Comparison of ENCODE assay signal across 22 cellular contexts in genomic region chr2:109707281-109708147, GRCh38.
DNase-seq lines count a peak whose midpoint lies in the region; ATAC-seq, FAIRE-seq and TF ChIP-seq lines count a peak whose summit lies in the region.
"Had no signal": no experiment of that assay in that cellular context is flagged by ENCODE, and none has a peak within 500 bp of the region (broad histone marks: within the 10 kb centered on the region; RNA-seq: fewer than 3 reads in every experiment).

No MANE protein-coding gene starts in this region.

- TF ChIP-seq CTCF in D721Med (IDR thresholded peaks at IDR 0.05; ENCODE audit: insufficient read depth, missing control alignments), result no peak
- TF ChIP-seq CTCF in esophagus squamous epithelium (IDR thresholded peaks at IDR 0.05), result no peak
- TF ChIP-seq CTCF in neural progenitor cell (IDR thresholded peaks at IDR 0.05), result no peak

- FAIRE-seq in D721Med (lab: Jason Lieb, UNC), result no peak
- FAIRE-seq: H54, K562 had no signal

- H3K4me3 Mint-ChIP-seq in neural progenitor cell, result no peak overlapping the region
- H3K4me3 Mint-ChIP-seq: CD8-positive, alpha-beta T cell; HFFc6 had no signal

- DNase-seq in D721Med (ENCODE audit: insufficient read length, low spot score), result peak; percentile 72
- DNase-seq in NCI-H82 treated with DMSO at 0.1 percent for 48 hours (lab: John Stamatoyannopoulos, UW; ENCODE audit: unreplicated experiment), result peak; percentile 2
- no peak for DNase-seq in esophagus squamous epithelium (lab: John Stamatoyannopoulos, UW)
- no peak for DNase-seq in neural progenitor cell (ENCODE audit: low spot score)
- no peak for DNase-seq in DMS79 (lab: John Stamatoyannopoulos, UW)
- no peak for DNase-seq in mucosa of gallbladder (ENCODE audit: low spot score)
- no peak for DNase-seq in RPMI8226
- DNase-seq: AML-193; C1 segment of cervical spinal cord; CD8-positive, alpha-beta T cell; GDM1; HFFc6; MG63; NCI-H1417; NCI-H1694 treated with DMSO at 0.1 percent for 48 hours; NCI-H2081 treated with DMSO at 0.1 percent for 48 hours; NCI-H2171 treated with DMSO at 0.1 percent for 48 hours; NCI-H69; SJCRH30 had no signal

- H3K9me3 Mint-ChIP-seq in neural progenitor cell, result no peaks in the 10 kb centered on the region
- H3K9me3 Mint-ChIP-seq: CD8-positive, alpha-beta T cell; HFFc6 had no signal

- TF ChIP-seq POLR2A in esophagus squamous epithelium (IDR thresholded peaks at IDR 0.05), result no peak

- H3K4me3 ChIP-seq in esophagus squamous epithelium (no peak overlapping the region), neural progenitor cell (no peak overlapping the region)
- H3K4me3 ChIP-seq: K562, MG63, SJCRH30 had no signal

- no peaks in the 10 kb centered on the region for H3K36me3 Mint-ChIP-seq in neural progenitor cell
- H3K36me3 Mint-ChIP-seq: CD8-positive, alpha-beta T cell had no signal

- peaks cover 5 to 43% (median 22%) of the 10 kb centered on the region in 3 donors for H3K4me1 ChIP-seq in esophagus squamous epithelium
- peaks cover 4% of the 10 kb centered on the region for H3K4me1 ChIP-seq in neural progenitor cell
- H3K4me1 ChIP-seq: SJCRH30 had no signal

- peaks cover 6% of the 10 kb centered on the region for H3K27me3 Mint-ChIP-seq in neural progenitor cell (ENCODE audit: insufficient read depth, low read depth)

- no peak overlapping the region for H2AFZ ChIP-seq in neural progenitor cell (replicated peaks)

- no peaks in the 10 kb centered on the region for H3K79me2 ChIP-seq in neural progenitor cell (ENCODE audit: low read depth)

- H3K4me2 ChIP-seq in neural progenitor cell, result no peak overlapping the region

- no peak for ATAC-seq in GM21737 (IDR thresholded peaks at IDR 0.05; ENCODE audit: unreplicated experiment)
- ATAC-seq: CD8-positive, alpha-beta T cell; K562 had no signal

- H3F3A ChIP-seq in neural progenitor cell (ENCODE audit: low read depth), result no peaks in the 10 kb centered on the region

- intact Hi-C loops in esophagus squamous epithelium (cut with DNase I), result loop anchor here (10.0 kb wide), 1 partner anchor 93 kb away; the partner anchor contains the start of genes SEPTIN10 and SOWAHC

- H3K9me3 ChIP-seq in esophagus squamous epithelium, result no peaks in the 10 kb centered on the region
- no peaks in the 10 kb centered on the region for H3K9me3 ChIP-seq in neural progenitor cell (ENCODE audit: low read depth)
- H3K9me3 ChIP-seq: MG63, SJCRH30 had no signal

- peak overlapping the region; percentile 12 for H3K27ac Mint-ChIP-seq in neural progenitor cell
- H3K27ac Mint-ChIP-seq: CD8-positive, alpha-beta T cell; HFFc6 had no signal

- WGBS in esophagus squamous epithelium, 2 donors, result 48 to 56% methylated on average over 9 of the region's 9 CpGs

- H4K20me1 ChIP-seq in neural progenitor cell (ENCODE audit: low read depth), result no peaks in the 10 kb centered on the region

- H3K36me3 ChIP-seq in esophagus squamous epithelium (no peaks in the 10 kb centered on the region), neural progenitor cell (no peaks in the 10 kb centered on the region)
- H3K36me3 ChIP-seq: MG63, SJCRH30 had no signal

- H3K27ac ChIP-seq in esophagus squamous epithelium, result peak overlapping the region; percentile 42 to 83 (median 78)
- H3K27ac ChIP-seq in neural progenitor cell, result no peak overlapping the region
- H3K27ac ChIP-seq: SJCRH30 had no signal

- H3K4me1 Mint-ChIP-seq in neural progenitor cell, result peaks cover 23% of the 10 kb centered on the region

- no peak overlapping the region for H3K9ac ChIP-seq in neural progenitor cell

- H3K27me3 ChIP-seq in esophagus squamous epithelium (no peaks in the 10 kb centered on the region), neural progenitor cell (no peaks in the 10 kb centered on the region)
- H3K27me3 ChIP-seq: MG63, SJCRH30 had no signal

Comparison
In these comparisons a context has a peak if more than half of its experiments do, and no peak if none do; other contexts are left out.
1. DNase-seq: peak in D721Med (single experiment) and NCI-H82 treated with DMSO at 0.1 percent for 48 hours (single experiment); none in esophagus squamous epithelium (single experiment), neural progenitor cell (single experiment), DMS79 (single experiment), mucosa of gallbladder (single experiment) and RPMI8226 (single experiment).